In the genomic region with DNA sequence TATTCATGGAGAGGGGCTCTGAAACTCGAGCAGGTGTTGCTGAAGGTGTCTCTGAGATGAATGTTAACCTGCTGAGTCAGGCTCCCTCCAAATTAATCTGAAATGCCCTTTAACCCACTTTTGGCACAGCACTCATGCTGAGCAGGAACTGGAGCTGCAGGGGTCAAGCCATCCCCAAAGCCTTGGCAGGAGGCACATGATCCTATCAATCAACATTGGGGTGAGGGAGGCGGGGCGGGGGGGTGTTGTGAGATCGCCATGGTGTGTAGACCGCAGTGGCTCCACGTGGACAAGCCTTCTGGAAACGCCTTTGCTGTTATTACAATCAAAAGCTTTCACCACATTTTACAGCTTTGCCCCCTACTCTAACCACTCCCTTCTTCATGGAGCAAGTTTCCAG, we compare ENCODE assay signal across 27 cellular contexts. TPM values are rescaled to one million over a fixed set of nuclear protein-coding genes. Genes with fewer than 3 reads are reported as not detected.
"Had no signal": no experiment of that assay in that cellular context is flagged by ENCODE, and none has a peak within 500 bp of the region (broad histone marks: within the 10 kb centered on the region; RNA-seq: fewer than 3 reads in every experiment).

No MANE protein-coding gene starts in this region.

- H3K27ac ChIP-seq: epithelial cell of prostate, esophagus squamous epithelium, hepatocyte, left ventricle myocardium inferior, lower lobe of right lung, parathyroid adenoma, psoas muscle, sigmoid colon, skin epidermis, suprapubic skin, thyroid gland, upper lobe of left lung, uterus had no signal

- H3K9me3 Mint-ChIP-seq: dendritic cell treated with granulocyte-macrophage colony-stimulating factor and Interleukin-4, amounts not matched to agents 40 ng/mL and 50 ng/mL, for 4 days; effector memory CD8-positive, alpha-beta T cell; memory B cell; mesothelial cell of epicardium; natural killer cell had no signal

- H3K4me3 Mint-ChIP-seq: dendritic cell treated with granulocyte-macrophage colony-stimulating factor and Interleukin-4, amounts not matched to agents 40 ng/mL and 50 ng/mL, for 4 days; effector memory CD8-positive, alpha-beta T cell; memory B cell; mesothelial cell of epicardium; natural killer cell; neural crest cell had no signal

- ATAC-seq: effector memory CD8-positive, alpha-beta T cell; natural killer cell; psoas muscle had no signal

- H3K4me3 ChIP-seq: esophagus squamous epithelium, hepatocyte, left ventricle myocardium inferior, lower lobe of right lung, psoas muscle, sigmoid colon, skin epidermis, suprapubic skin, thyroid gland, upper lobe of left lung, uterus had no signal

- H3K36me3 Mint-ChIP-seq: memory B cell, mesothelial cell of epicardium, natural killer cell had no signal

- H3K27ac Mint-ChIP-seq: dendritic cell treated with granulocyte-macrophage colony-stimulating factor and Interleukin-4, amounts not matched to agents 40 ng/mL and 50 ng/mL, for 4 days; effector memory CD8-positive, alpha-beta T cell; memory B cell; mesothelial cell of epicardium; natural killer cell had no signal

- H3K36me3 ChIP-seq: esophagus squamous epithelium, left ventricle myocardium inferior, lower lobe of right lung, sigmoid colon, suprapubic skin, thyroid gland, upper lobe of left lung, uterus had no signal

- DNase-seq: cerebellar nuclear complex; effector memory CD8-positive, alpha-beta T cell; esophagus squamous epithelium; foreskin fibroblast; head of caudate nucleus; left ventricle myocardium inferior; lower lobe of right lung; natural killer cell; occipital lobe; psoas muscle; sigmoid colon; stimulated activated CD4-positive, alpha-beta T cell treated with anti-CD3 and anti-CD28 coated beads, Interleukin-2, amount 100 ng/mL, for 24 hours; stimulated activated CD4-positive, alpha-beta T cell treated with anti-CD3 and anti-CD28 coated beads, Interleukin-4, amount 100 ng/mL, for 4 hours; stimulated activated naive CD4-positive, alpha-beta T cell treated with Interleukin-2 at 50 U/mL for 16 hours; thyroid gland; upper lobe of left lung; uterus had no signal

- H3K9me3 ChIP-seq: esophagus squamous epithelium, left ventricle myocardium inferior, lower lobe of right lung, psoas muscle, sigmoid colon, suprapubic skin, thyroid gland, upper lobe of left lung, uterus had no signal

- H3K27me3 ChIP-seq: esophagus squamous epithelium, hepatocyte, sigmoid colon, suprapubic skin, thyroid gland, upper lobe of left lung, uterus had no signal

- H3K4me1 Mint-ChIP-seq: memory B cell, natural killer cell had no signal

- H3K4me1 ChIP-seq: esophagus squamous epithelium, left ventricle myocardium inferior, lower lobe of right lung, parathyroid adenoma, psoas muscle, sigmoid colon, thyroid gland, uterus had no signal

RNA-seq across cellular contexts. Expression of a gene that starts 16.5 kb away (rescaled TPM):
- total RNA-seq: left ventricle myocardium inferior, myocyte, neural crest cell, suprapubic skin had no signal
